12 cellular contexts compared by ENCODE assay signal in the genomic region with DNA sequence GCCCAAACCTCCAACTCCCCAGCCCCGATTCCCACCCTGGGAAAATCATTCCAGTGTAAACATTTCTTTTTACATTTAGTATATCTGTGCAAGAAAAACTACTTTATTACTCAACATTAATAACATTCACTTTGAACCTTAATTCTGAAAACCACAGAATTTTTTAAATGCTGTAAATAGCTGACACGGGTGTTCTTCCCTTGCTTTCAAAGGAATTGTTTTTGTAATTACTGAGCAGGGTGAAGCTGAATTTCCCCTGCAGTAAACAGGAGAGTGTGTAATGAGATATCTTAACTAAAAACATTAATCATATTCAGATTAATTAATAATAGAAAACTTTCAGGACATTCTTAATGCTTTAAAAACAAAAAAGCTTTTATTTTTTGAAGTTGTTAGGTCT.
A peak's percentile ranks its signal among the peaks of the same experiment; 100 is the strongest.
DNase-seq lines count a peak whose midpoint lies in the region; ATAC-seq, FAIRE-seq and TF ChIP-seq lines count a peak whose summit lies in the region.
"Had no signal": no experiment of that assay in that cellular context is flagged by ENCODE, and none has a peak within 500 bp of the region (broad histone marks: within the 10 kb centered on the region; RNA-seq: fewer than 3 reads in every experiment).

No MANE protein-coding gene starts in this region.

- DNase-seq in HCEC 1CT (peak; percentile 19), astrocyte of the hippocampus (ENCODE audit: low read depth, low spot score) (peak; percentile 36), HepG2 (ENCODE audit: low spot score) (no peak), sigmoid colon (no peak), NCI-H2107 (lab: John Stamatoyannopoulos, UW) (no peak), NCI-H128 (lab: John Stamatoyannopoulos, UW; ENCODE audit: unreplicated experiment) (no peak), AML-193 (lab: John Stamatoyannopoulos, UW) (no peak)
- DNase-seq: activated T-cell treated with anti-CD3 and anti-CD28 coated beads, Interleukin-2, amount 50 U/mL, for 24 hours; natural killer cell; NCI-H2081 treated with DMSO at 0.1 percent for 48 hours had no signal

- POLR2A ChIA-PET in HepG2 (lab: Yijun Ruan, JAX) = no interaction called here

- FAIRE-seq in HepG2 (lab: Jason Lieb, UNC) = no peak
- FAIRE-seq: colon had no signal

- H3K4me2 ChIP-seq in HepG2 (ENCODE audit: low read depth, low read length) = no peak overlapping the region

- no peak overlapping the region for H3K9ac ChIP-seq in HepG2 (ENCODE audit: insufficient read depth, low read depth, low read length)

- H3K4me3 ChIP-seq in HepG2 (replicated peaks in 1 of 3; ENCODE audit: insufficient read depth in 1 of 3, low read depth in 2 of 3, low read length in 3 of 3) (no peak overlapping the region), sigmoid colon (peak overlapping the region in 3 of 4 donors; percentile 0 to 20 (median 18))

- peaks cover 0 to 4% of the 10 kb centered on the region in 2 experiments; a peak in 2 of 5 replicates for H3K27me3 ChIP-seq in HepG2 (ENCODE audit: control insufficient read depth in 1 of 2, insufficient read depth in 2 of 2, low read length in 2 of 2)
- no peaks in the 10 kb centered on the region for H3K27me3 ChIP-seq in sigmoid colon

- in situ Hi-C loops in HepG2 (cut with HindIII; ENCODE audit: extremely low pct_ligation_motif_present, low pct_unique_long_range_greater_than_20kb) = no loop called here

- CTCF ChIA-PET in HepG2 (lab: Yijun Ruan, JAX; ENCODE audit: low intra/inter-chr PET ratio, low total read pairs) = no interaction called here

- TF ChIP-seq POLR2A in HepG2 (IDR thresholded peaks at IDR 0.05; ENCODE audit: insufficient read depth in 1 of 2, low read depth in 2 of 2, low read length in 2 of 2) (no peak), sigmoid colon (IDR thresholded peaks at IDR 0.05) (no peak)

- no peaks in the 10 kb centered on the region for H3K79me2 ChIP-seq in HepG2 (ENCODE audit: insufficient read depth, low read length)

- H4K20me1 ChIP-seq in HepG2 (ENCODE audit: insufficient read depth, low read length) = no peaks in the 10 kb centered on the region

- no peak overlapping the region for H3K27ac ChIP-seq in HepG2 (ENCODE audit: extremely low read length, insufficient read depth, low read length)
- peak overlapping the region; percentile 61 to 85 (median 76) for H3K27ac ChIP-seq in sigmoid colon

- intact Hi-C loops in HepG2 (cut with micrococcal nuclease; ENCODE audit: unreplicated experiment) = no loop called here
- intact Hi-C loops in sigmoid colon (cut with DNase I) = loop anchor here (2.0 to 10.0 kb wide), 2 partner anchors 97 to 231 kb away; no protein-coding TSS in a partner anchor

- TF ChIP-seq CTCF in HepG2 (CRISPR knock-in tag; IDR thresholded peaks at IDR 0.05) (no peak), sigmoid colon (IDR thresholded peaks at IDR 0.05) (no peak)

- H3K9me3 ChIP-seq in HepG2 (ENCODE audit: low read length) (no peaks in the 10 kb centered on the region), sigmoid colon (no peaks in the 10 kb centered on the region)

- no TSS peak for BruUV-seq in HepG2 (replicated peaks; lab: Mats Ljungman, UMichigan)

- H3K4me1 ChIP-seq in HepG2 (ENCODE audit: insufficient read depth, low read length) = peaks cover 35% of the 10 kb centered on the region
- peaks cover 0 to 44% (median 33%) of the 10 kb centered on the region in 4 donors for H3K4me1 ChIP-seq in sigmoid colon

- no peak for TF ChIP-seq RAD21 in HepG2 (CRISPR knock-in tag; IDR thresholded peaks at IDR 0.05)

- no peaks in the 10 kb centered on the region for H3K36me3 ChIP-seq in HepG2 (replicated peaks in 1 of 2; ENCODE audit: control insufficient read depth in 1 of 2, insufficient read depth in 2 of 2, low read length in 2 of 2)
- H3K36me3 ChIP-seq in sigmoid colon = no peaks in the 10 kb centered on the region

- no peak overlapping the region for H2AFZ ChIP-seq in HepG2 (ENCODE audit: low read length)

- no peak for TF ChIP-seq EP300 in HepG2 (IDR thresholded peaks at IDR 0.05; ENCODE audit: low read depth in 2 of 2, low read length in 2 of 2)
- TF ChIP-seq EP300 in HepG2 (CRISPR knock-in tag; IDR thresholded peaks at IDR 0.05; ENCODE audit: borderline replicate concordance) = no peak
- no peak for TF ChIP-seq EP300 in sigmoid colon (IDR thresholded peaks at IDR 0.05)

- 43% methylated on average over 2 of the region's 2 CpGs for WGBS in HepG2 (ENCODE audit: low lambda C conversion rate)
- 70 to 80% methylated on average over 2 of the region's 2 CpGs for WGBS in sigmoid colon, 2 donors

- ATAC-seq in HepG2 (no peak), HG03571 (IDR thresholded peaks at IDR 0.05; ENCODE audit: unreplicated experiment) (no peak)
- ATAC-seq: natural killer cell had no signal

TF ChIP-seq in HepG2, 621 proteins besides CTCF, POLR2A, EP300 and RAD21:
- TF ChIP-seq FOSL2 (CRISPR knock-in tag; IDR thresholded peaks at IDR 0.05) = no peak
- TF ChIP-seq, protein P1, sequence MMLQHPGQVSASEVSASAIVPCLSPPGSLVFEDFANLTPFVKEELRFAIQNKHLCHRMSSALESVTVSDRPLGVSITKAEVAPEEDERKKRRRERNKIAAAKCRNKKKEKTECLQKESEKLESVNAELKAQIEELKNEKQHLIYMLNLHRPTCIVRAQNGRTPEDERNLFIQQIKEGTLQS (CRISPR knock-in tag; IDR thresholded peaks at IDR 0.05) = no peak
- no peak for TF ChIP-seq ZNF713 (CRISPR knock-in tag; IDR thresholded peaks at IDR 0.05)
- no peak for TF ChIP-seq CHD2 (IDR thresholded peaks at IDR 0.05; ENCODE audit: low read depth, low read length)
- peak; percentile 57; the same call in 1 of the 2 replicates for TF ChIP-seq MAFF (IDR thresholded peaks at IDR 0.05; ENCODE audit: low read depth, low read length)
- TF ChIP-seq, protein P2, sequence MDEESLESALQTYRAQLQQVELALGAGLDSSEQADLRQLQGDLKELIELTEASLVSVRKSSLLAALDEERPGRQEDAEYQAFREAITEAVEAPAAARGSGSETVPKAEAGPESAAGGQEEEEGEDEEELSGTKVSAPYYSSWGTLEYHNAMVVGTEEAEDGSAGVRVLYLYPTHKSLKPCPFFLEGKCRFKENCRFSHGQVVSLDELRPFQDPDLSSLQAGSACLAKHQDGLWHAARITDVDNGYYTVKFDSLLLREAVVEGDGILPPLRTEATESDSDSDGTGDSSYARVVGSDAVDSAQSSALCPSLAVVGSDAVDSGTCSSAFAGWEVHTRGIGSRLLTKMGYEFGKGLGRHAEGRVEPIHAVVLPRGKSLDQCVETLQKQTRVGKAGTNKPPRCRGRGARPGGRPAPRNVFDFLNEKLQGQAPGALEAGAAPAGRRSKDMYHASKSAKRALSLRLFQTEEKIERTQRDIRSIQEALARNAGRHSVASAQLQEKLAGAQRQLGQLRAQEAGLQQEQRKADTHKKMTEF (CRISPR knock-in tag; IDR thresholded peaks at IDR 0.05) = no peak
- no peak for TF ChIP-seq ZBTB7A (CRISPR knock-in tag; IDR thresholded peaks at IDR 0.05)
- TF ChIP-seq MAFK (conservative IDR thresholded peaks at IDR 0.05 in 1 of 2, IDR thresholded peaks at IDR 0.05 in 1 of 2; ENCODE audit: low read length in 2 of 2) = peak; percentile 65 to 75; a peak in 3 of 4 replicates
- TF ChIP-seq ZNF788 (CRISPR knock-in tag; IDR thresholded peaks at IDR 0.05; ENCODE audit: borderline replicate concordance) = no peak

Comparison
In these comparisons a context has a peak if more than half of its experiments do, and no peak if none do; other contexts are left out.
1. DNase-seq: peak in HCEC 1CT (single experiment) and astrocyte of the hippocampus (single experiment); none in HepG2 (single experiment), sigmoid colon (single experiment), NCI-H2107 (single experiment), NCI-H128 (single experiment) and AML-193 (0 of 2).
2. H3K4me3 ChIP-seq: peak in sigmoid colon (3 of 4); none in HepG2 (0 of 3).